ENCODE assay signal across 14 cellular contexts in genomic region chr12:129531004-129531403, GRCh38.
DNase-seq lines count a peak whose midpoint lies in the region; TF ChIP-seq lines count a peak whose summit lies in the region.
"Had no signal": no experiment of that assay in that cellular context is flagged by ENCODE, and none has a peak within 500 bp of the region (broad histone marks: within the 10 kb centered on the region; RNA-seq: fewer than 3 reads in every experiment).

No MANE protein-coding gene starts in this region.

- no peaks in the 10 kb centered on the region for H3K36me3 ChIP-seq in H7 (replicated peaks; ENCODE audit: control insufficient read depth, insufficient read depth, low read length)
- no peaks in the 10 kb centered on the region for H3K36me3 ChIP-seq in colonic mucosa

- TF ChIP-seq CTCF in colonic mucosa (IDR thresholded peaks at IDR 0.05): no peak

- H3K4me3 ChIP-seq in H7 (ENCODE audit: insufficient read depth, low read depth, low read length): no peak overlapping the region
- no peak overlapping the region for H3K4me3 ChIP-seq in colonic mucosa

- H3K27ac ChIP-seq in colonic mucosa: peak overlapping the region; percentile 22

- intact Hi-C loops in colonic mucosa (cut with DNase I): no loop called here

- DNase-seq in H7 (peak; percentile 50), NCI-H2196 (lab: John Stamatoyannopoulos, UW; ENCODE audit: unreplicated experiment) (peak; percentile 78), colonic mucosa (peak; percentile 78), myocyte (ENCODE audit: low read depth) (peak; percentile 1), germinal center (ENCODE audit: low spot score) (no peak), dermis blood vessel endothelial cell (no peak), T-helper 2 cell (no peak)
- DNase-seq: activated T-cell treated with anti-CD3 and anti-CD28 coated beads, Interleukin-2, amount 50 U/mL, for 4 hours; Calu3; GOT3; NCI-H2029 treated with DMSO at 0.1 percent for 48 hours; retina; SIG-M5; substantia nigra had no signal

- peak overlapping the region in 1 of 2 donors; percentile 36 for H3K9ac ChIP-seq in colonic mucosa (ENCODE audit: low read depth in 2 of 2, low read length in 2 of 2)

- H3K9me3 ChIP-seq in colonic mucosa: no peaks in the 10 kb centered on the region

- H3K27me3 ChIP-seq in H7 (ENCODE audit: control insufficient read depth, insufficient read depth, low read length) (no peaks in the 10 kb centered on the region), colonic mucosa (no peaks in the 10 kb centered on the region)

- H3K4me1 ChIP-seq in colonic mucosa: no peaks in the 10 kb centered on the region

Comparison
In these comparisons a context has a peak if more than half of its experiments do, and no peak if none do; other contexts are left out.
1. DNase-seq: peak in H7 (single experiment), NCI-H2196 (single experiment), colonic mucosa (single experiment) and myocyte (single experiment); none in germinal center (single experiment), dermis blood vessel endothelial cell (single experiment) and T-helper 2 cell (0 of 5).